17 cellular contexts compared by ENCODE assay signal in the genomic region with DNA sequence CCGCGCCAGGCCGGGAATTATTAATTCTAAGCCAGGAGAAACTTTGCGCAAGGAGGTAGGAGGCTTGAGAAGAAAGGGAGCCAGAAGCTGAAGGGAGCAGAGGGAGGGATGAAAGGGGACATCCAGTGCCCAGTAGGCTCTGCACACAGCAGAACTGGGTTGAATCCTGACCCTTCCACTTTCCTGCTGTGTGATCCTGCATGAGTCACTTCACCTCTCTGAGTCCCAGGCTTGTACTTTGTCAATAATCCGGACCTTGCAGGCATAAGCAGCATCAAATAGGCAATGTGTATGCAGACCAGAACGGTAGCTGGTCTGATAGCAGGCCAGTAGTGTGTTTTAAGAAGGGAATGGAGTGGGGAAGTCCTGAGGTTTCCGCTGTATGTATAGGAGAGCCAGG. TPM values are rescaled to one million over a fixed set of nuclear protein-coding genes. Genes with fewer than 3 reads are reported as not detected.
DNase-seq lines count a peak whose midpoint lies in the region; ATAC-seq, FAIRE-seq and TF ChIP-seq lines count a peak whose summit lies in the region.
"Had no signal": no experiment of that assay in that cellular context is flagged by ENCODE, and none has a peak within 500 bp of the region (broad histone marks: within the 10 kb centered on the region; RNA-seq: fewer than 3 reads in every experiment).

No MANE protein-coding gene starts in this region.

- H2AFZ ChIP-seq in Loucy (ENCODE audit: low read length), result no peak overlapping the region
- no peak overlapping the region for H2AFZ ChIP-seq in K562 (ENCODE audit: low read depth, low read length)

- POLR2A ChIA-PET in K562 (lab: Yijun Ruan, JAX), result interaction anchor here (0.5 to 2.7 kb wide), 6 partner anchors 11 to 240 kb away, joined by 3 to 14 read pairs (median 6); a partner anchor contains a TSS

- in situ Hi-C loops in K562 (cut with MboI), result no loop called here
- in situ Hi-C loops in KBM-7 (cut with MboI; ENCODE audit: low pct_unique_long_range_greater_than_20kb, low sequenced_read_pairs), result loop anchor here (10.0 to 25.0 kb wide), 2 partner anchors 146 to 298 kb away; a partner anchor contains a TSS

- no peak overlapping the region for H3K9ac ChIP-seq in Loucy (ENCODE audit: low read depth, low read length, poor library complexity, severe bottlenecking)
- H3K9ac ChIP-seq in K562 (ENCODE audit: insufficient read depth in 1 of 2, low read depth in 2 of 2, low read length in 2 of 2), result peak overlapping the region; percentile 19 to 87; a peak in 3 of 4 replicates

- no peak for TF ChIP-seq EP300 in K562 (IDR thresholded peaks at IDR 0.05; ENCODE audit: low read length)

- TF ChIP-seq CTCF in Loucy (conservative IDR thresholded peaks at IDR 0.05; ENCODE audit: low read length), result no peak
- no peak for TF ChIP-seq CTCF in K562 (IDR thresholded peaks at IDR 0.05 in 2 of 3, conservative IDR thresholded peaks at IDR 0.05 in 1 of 3; ENCODE audit: insufficient read depth in 2 of 3, low read depth in 1 of 3, low read length in 3 of 3)

- H3K27me3 ChIP-seq in Loucy (ENCODE audit: insufficient read depth, low read length, poor library complexity, severe bottlenecking) (no peaks in the 10 kb centered on the region), K562 (ENCODE audit: control insufficient read depth in 2 of 2, insufficient read depth in 2 of 2, low read length in 2 of 2) (no peaks in the 10 kb centered on the region)
- H3K27me3 ChIP-seq: dorsolateral prefrontal cortex, gastrocnemius medialis, right atrium auricular region had no signal

- CTCF ChIA-PET in K562 (lab: Yijun Ruan, JAX; ENCODE audit: low intra/inter-chr PET ratio), result no interaction called here

- H3K4me1 ChIP-seq in Loucy (ENCODE audit: insufficient read depth, low read length, poor library complexity, severe bottlenecking), result peaks cover 45% of the 10 kb centered on the region
- H3K4me1 ChIP-seq in K562 (replicated peaks in 1 of 2; ENCODE audit: control insufficient read depth in 2 of 2, insufficient read depth in 2 of 2, low read length in 2 of 2), result peaks cover 56 to 75% of the 10 kb centered on the region in 2 experiments

- no peaks in the 10 kb centered on the region for H3K27me3 Mint-ChIP-seq in activated T-cell treated with anti-CD3 and anti-CD28 coated beads, Interleukin-2, amount 50 U/mL, for 4 hours (ENCODE audit: low read depth)

- H3F3A ChIP-seq in Loucy (ENCODE audit: low read depth), result peaks cover 5% of the 10 kb centered on the region; the same call in 1 of the 2 replicates

- peak overlapping the region; percentile 92 for H3K4me3 Mint-ChIP-seq in activated T-cell treated with anti-CD3 and anti-CD28 coated beads, Interleukin-2, amount 50 U/mL, for 4 hours
- H3K4me3 Mint-ChIP-seq in stimulated activated effector memory CD8-positive, alpha-beta T cell treated with anti-CD3 and anti-CD28 coated beads, Interleukin-12 subunit alpha, Interleukin-12 subunit beta, amount 100 ng/mL, for 72 hours, result peak overlapping the region; percentile 88

- FAIRE-seq in K562 (lab: Jason Lieb, UNC), result no peak

- H3K36me3 Mint-ChIP-seq in activated T-cell treated with anti-CD3 and anti-CD28 coated beads, Interleukin-2, amount 50 U/mL, for 4 hours (ENCODE audit: insufficient read depth), result no peaks in the 10 kb centered on the region
- peaks cover 36% of the 10 kb centered on the region for H3K36me3 Mint-ChIP-seq in stimulated activated effector memory CD8-positive, alpha-beta T cell treated with anti-CD3 and anti-CD28 coated beads, Interleukin-12 subunit alpha, Interleukin-12 subunit beta, amount 100 ng/mL, for 72 hours

- no peak for ATAC-seq in activated T-cell treated with anti-CD3 and anti-CD28 coated beads, Interleukin-2, amount 50 U/mL, for 4 hours
- no peak for ATAC-seq in K562
- no peak for ATAC-seq in stimulated activated effector memory CD8-positive, alpha-beta T cell treated with anti-CD3 and anti-CD28 coated beads, Interleukin-12 subunit alpha, Interleukin-12 subunit beta, amount 100 ng/mL, for 72 hours
- ATAC-seq in GM21515 (IDR thresholded peaks at IDR 0.05; ENCODE audit: unreplicated experiment), result no peak
- ATAC-seq: activated CD4-positive, CD25-positive, alpha-beta regulatory T cell treated with anti-CD3 and anti-CD28 coated beads, Interleukin-2, amount 50 U/mL, for 24 hours; gastrocnemius medialis had no signal

- no peaks in the 10 kb centered on the region for H4K20me1 ChIP-seq in Loucy (ENCODE audit: insufficient read depth, low read length, poor library complexity, severe bottlenecking)
- peaks cover 27% of the 10 kb centered on the region; the same call in 1 of the 2 replicates for H4K20me1 ChIP-seq in K562 (replicated peaks; ENCODE audit: control insufficient read depth, insufficient read depth, low read length)

- BruUV-seq in K562 (replicated peaks; lab: Mats Ljungman, UMichigan), result no TSS peak

- H3K4me2 ChIP-seq in Loucy (ENCODE audit: low read depth, low read length, poor library complexity, severe bottlenecking) (peak overlapping the region; percentile 9), K562 (ENCODE audit: insufficient read depth, low read length) (peak overlapping the region; percentile 62)

- peaks cover 13% of the 10 kb centered on the region for H3K9me1 ChIP-seq in K562 (ENCODE audit: control insufficient read depth, insufficient read depth, low read length)

- H3K36me3 ChIP-seq in Loucy (ENCODE audit: insufficient read depth, low read length) (no peaks in the 10 kb centered on the region), K562 (ENCODE audit: control insufficient read depth, insufficient read depth, low read length) (peaks cover 46% of the 10 kb centered on the region)
- H3K36me3 ChIP-seq: gastrocnemius medialis, right atrium auricular region, tibial nerve had no signal

- no peak overlapping the region; the same call in 2 of the 3 replicates for H3K27ac ChIP-seq in K562 (ENCODE audit: extremely low read depth, low read depth, low read length)
- H3K27ac ChIP-seq: dorsolateral prefrontal cortex, tibial nerve had no signal

- no peak overlapping the region for H3K4me3 ChIP-seq in Loucy (ENCODE audit: low read length, poor library complexity, severe bottlenecking)
- H3K4me3 ChIP-seq in K562, result no peak overlapping the region

- peaks cover 11% of the 10 kb centered on the region; the same call in 1 of the 2 replicates for H3K79me2 ChIP-seq in Loucy (ENCODE audit: insufficient read depth, low read length)
- peaks cover 80% of the 10 kb centered on the region for H3K79me2 ChIP-seq in K562 (ENCODE audit: control insufficient read depth, insufficient read depth, low read length)

- H3K9me3 Mint-ChIP-seq in activated T-cell treated with anti-CD3 and anti-CD28 coated beads, Interleukin-2, amount 50 U/mL, for 4 hours, result peaks cover 3% of the 10 kb centered on the region
- H3K9me3 Mint-ChIP-seq in stimulated activated effector memory CD8-positive, alpha-beta T cell treated with anti-CD3 and anti-CD28 coated beads, Interleukin-12 subunit alpha, Interleukin-12 subunit beta, amount 100 ng/mL, for 72 hours, result no peaks in the 10 kb centered on the region

- intact Hi-C loops in K562 (cut with micrococcal nuclease), result no loop called here

- no peaks in the 10 kb centered on the region for H3K9me2 ChIP-seq in Loucy (replicated peaks; ENCODE audit: low read depth, low read length)

- H3K9me3 ChIP-seq in Loucy (ENCODE audit: insufficient read depth, low read depth, low read length) (no peaks in the 10 kb centered on the region), K562 (replicated peaks; ENCODE audit: control insufficient read depth, insufficient read depth, low read depth, low read length) (no peaks in the 10 kb centered on the region)
- H3K9me3 ChIP-seq: gastrocnemius medialis, right atrium auricular region, tibial nerve had no signal

- peak overlapping the region; percentile 5 for H3K27ac Mint-ChIP-seq in stimulated activated effector memory CD8-positive, alpha-beta T cell treated with anti-CD3 and anti-CD28 coated beads, Interleukin-12 subunit alpha, Interleukin-12 subunit beta, amount 100 ng/mL, for 72 hours

- H3K4me1 Mint-ChIP-seq in activated T-cell treated with anti-CD3 and anti-CD28 coated beads, Interleukin-2, amount 50 U/mL, for 4 hours (ENCODE audit: low read depth), result peaks cover 51% of the 10 kb centered on the region
- H3K4me1 Mint-ChIP-seq in stimulated activated effector memory CD8-positive, alpha-beta T cell treated with anti-CD3 and anti-CD28 coated beads, Interleukin-12 subunit alpha, Interleukin-12 subunit beta, amount 100 ng/mL, for 72 hours, result peaks cover 67% of the 10 kb centered on the region

- no peak for TF ChIP-seq RAD21 in K562 (CRISPR knock-in tag; conservative IDR thresholded peaks at IDR 0.05 in 1 of 2, IDR thresholded peaks at IDR 0.05 in 1 of 2)

- DNase-seq in activated T-cell treated with anti-CD3 and anti-CD28 coated beads, Interleukin-2, amount 50 U/mL, for 4 hours, result no peak
- DNase-seq in activated T-cell treated with anti-CD3 and anti-CD28 coated beads for 4 hours, result no peak
- no peak for DNase-seq in K562 (ENCODE audit: extremely low read depth in 1 of 4, low spot score in 3 of 4)
- DNase-seq in stimulated activated effector memory CD8-positive, alpha-beta T cell treated with anti-CD3 and anti-CD28 coated beads, Interleukin-12 subunit alpha, Interleukin-12 subunit beta, amount 100 ng/mL, for 72 hours (ENCODE audit: low spot score in 2 of 2), result no peak
- no peak for DNase-seq in NCI-H1105 (lab: John Stamatoyannopoulos, UW)
- DNase-seq in KBM-7, result no peak
- DNase-seq: dorsolateral prefrontal cortex; gastrocnemius medialis; kidney glomerular epithelial cell; NCI-H187; NK-92 treated with Interleukin-12 subunit alpha and Interleukin-12 subunit beta, amount 100 ng/mL, for 24 hours; stimulated activated naive CD4-positive, alpha-beta T cell had no signal

- 91% methylated on average over 7 of the region's 7 CpGs for WGBS in K562 (ENCODE audit: insufficient coverage, low coverage, missing lambda C conversion rate)

- TF ChIP-seq POLR2A in K562 (conservative IDR thresholded peaks at IDR 0.05), result no peak

RNA-seq across cellular contexts. Expression of a gene that starts 25.5 kb away (rescaled TPM):
- total RNA-seq in activated T-cell treated with anti-CD3 and anti-CD28 coated beads, Interleukin-2, amount 50 U/mL, for 4 hours, result 10 to 100 TPM; 64.3 to 66.3 (median 65.8) TPM
- total RNA-seq in K562 (2011; cell fraction: chromatin; rRNA removed; ENCODE audit: low replicate concordance), result 277 and 637 TPM in 2 replicates
- total RNA-seq in K562 (2011; cell fraction: nucleolus; rRNA removed), result 152 and 208 TPM in 2 replicates
- 354 and 569 TPM in 2 replicates for total RNA-seq in K562 (2011; cell fraction: nucleoplasm; rRNA removed)
- total RNA-seq in K562 (2014; rRNA removed) (141 and 146 TPM in 2 replicates), K562 (2014; rRNA removed; fragmentation: Illumina TruSeq; extraction: Trizol) (169 and 175 TPM in 2 replicates), K562 (2015; rRNA removed; fragmentation: Illumina TruSeq; extraction: Trizol) (186 and 188 TPM in 2 replicates), K562 (2021) (141 and 147 TPM in 2 replicates)
- polyA plus RNA-seq in K562 (2011; rRNA removed) (185 and 213 TPM in 2 replicates), K562 (2014; fragmentation: Illumina TruSeq; extraction: Trizol) (150 and 201 TPM in 2 replicates), K562 (2014; fragmentation: Nextera tagmentation; extraction: Ambion mirVana) (1 to 10 TPM; 3.7 to 7.0 TPM), K562 (2014; rRNA removed) (105 and 123 TPM in 2 replicates)
- polyA plus RNA-seq in K562 (2011; cell fraction: cytosol; rRNA removed), result 72.3 and 123 TPM in 2 replicates
- 68.9 and 82.0 TPM in 2 replicates for polyA plus RNA-seq in K562 (2011; cell fraction: nucleus; rRNA removed)
- polyA plus RNA-seq in K562 (2012), result 89.0 and 98.6 TPM in 2 replicates
- 313 and 341 TPM in 2 replicates for polyA minus RNA-seq in K562 (2011; rRNA and poly(A)+ RNA removed)
- 113 and 123 TPM in 2 replicates for polyA minus RNA-seq in K562 (2011; cell fraction: cytosol; rRNA and poly(A)+ RNA removed)
- 54.0 and 104 TPM in 2 replicates for polyA minus RNA-seq in K562 (2011; cell fraction: nucleus; rRNA and poly(A)+ RNA removed)
